ENCODE assay signal across 1 cellular context in genomic region chr5:98050583-98050982, GRCh38.
TF ChIP-seq lines count a peak whose summit lies in the region.

No MANE protein-coding gene starts in this region.

TF ChIP-seq in HCT116, 20 proteins besides CTCF, POLR2A, EP300 and RAD21 (continued from another document):
- TF ChIP-seq, protein P1, sequence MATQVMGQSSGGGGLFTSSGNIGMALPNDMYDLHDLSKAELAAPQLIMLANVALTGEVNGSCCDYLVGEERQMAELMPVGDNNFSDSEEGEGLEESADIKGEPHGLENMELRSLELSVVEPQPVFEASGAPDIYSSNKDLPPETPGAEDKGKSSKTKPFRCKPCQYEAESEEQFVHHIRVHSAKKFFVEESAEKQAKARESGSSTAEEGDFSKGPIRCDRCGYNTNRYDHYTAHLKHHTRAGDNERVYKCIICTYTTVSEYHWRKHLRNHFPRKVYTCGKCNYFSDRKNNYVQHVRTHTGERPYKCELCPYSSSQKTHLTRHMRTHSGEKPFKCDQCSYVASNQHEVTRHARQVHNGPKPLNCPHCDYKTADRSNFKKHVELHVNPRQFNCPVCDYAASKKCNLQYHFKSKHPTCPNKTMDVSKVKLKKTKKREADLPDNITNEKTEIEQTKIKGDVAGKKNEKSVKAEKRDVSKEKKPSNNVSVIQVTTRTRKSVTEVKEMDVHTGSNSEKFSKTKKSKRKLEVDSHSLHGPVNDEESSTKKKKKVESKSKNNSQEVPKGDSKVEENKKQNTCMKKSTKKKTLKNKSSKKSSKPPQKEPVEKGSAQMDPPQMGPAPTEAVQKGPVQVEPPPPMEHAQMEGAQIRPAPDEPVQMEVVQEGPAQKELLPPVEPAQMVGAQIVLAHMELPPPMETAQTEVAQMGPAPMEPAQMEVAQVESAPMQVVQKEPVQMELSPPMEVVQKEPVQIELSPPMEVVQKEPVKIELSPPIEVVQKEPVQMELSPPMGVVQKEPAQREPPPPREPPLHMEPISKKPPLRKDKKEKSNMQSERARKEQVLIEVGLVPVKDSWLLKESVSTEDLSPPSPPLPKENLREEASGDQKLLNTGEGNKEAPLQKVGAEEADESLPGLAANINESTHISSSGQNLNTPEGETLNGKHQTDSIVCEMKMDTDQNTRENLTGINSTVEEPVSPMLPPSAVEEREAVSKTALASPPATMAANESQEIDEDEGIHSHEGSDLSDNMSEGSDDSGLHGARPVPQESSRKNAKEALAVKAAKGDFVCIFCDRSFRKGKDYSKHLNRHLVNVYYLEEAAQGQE (IDR thresholded peaks at IDR 0.05; ENCODE audit: low read depth), result no peak
- no peak for TF ChIP-seq TCF7L2 (IDR thresholded peaks at IDR 0.05; ENCODE audit: borderline replicate concordance, extremely low read depth, insufficient read depth, insufficient read length)
- TF ChIP-seq ZNF274 (IDR thresholded peaks at IDR 0.05; ENCODE audit: low read depth, low read length), result no peak
- no peak for TF ChIP-seq JUND (IDR thresholded peaks at IDR 0.05)
